12 cellular contexts compared by ENCODE assay signal in the genomic region with DNA sequence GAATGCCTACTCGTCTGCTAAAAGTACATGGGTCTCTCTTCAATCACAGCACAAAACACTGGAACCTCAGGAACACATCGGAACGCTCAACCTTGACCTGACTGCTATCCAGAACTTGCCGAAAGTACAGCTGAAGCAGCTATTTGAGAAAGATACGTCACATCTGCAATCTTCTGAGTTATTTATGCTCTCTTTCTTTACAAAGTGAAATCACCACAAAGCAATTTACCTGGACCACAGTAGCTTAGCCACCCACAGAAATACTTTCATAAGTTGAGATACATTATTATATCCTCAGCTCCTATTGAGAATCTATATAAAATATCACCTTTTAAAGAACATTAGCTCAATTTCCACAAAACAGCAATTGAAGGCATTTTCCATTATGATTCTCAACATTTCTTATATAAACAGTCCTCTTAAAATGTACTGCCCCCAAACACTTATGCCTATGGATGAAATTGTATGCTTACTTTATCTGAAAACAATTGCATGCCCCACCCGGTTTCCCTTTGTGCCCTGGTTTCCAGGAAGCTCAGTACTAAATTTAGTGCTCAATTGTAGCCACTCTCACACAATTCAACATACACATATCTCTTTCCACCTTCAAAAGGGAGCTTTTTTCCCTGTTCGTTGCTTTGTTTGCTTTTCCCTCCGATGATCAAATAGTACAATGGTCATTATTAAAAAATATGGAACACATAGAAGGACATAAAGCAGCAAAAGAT. TPM values are rescaled to one million over a fixed set of nuclear protein-coding genes. Genes with fewer than 3 reads are reported as not detected.
A peak's percentile ranks its signal among the peaks of the same experiment; 100 is the strongest.
DNase-seq lines count a peak whose midpoint lies in the region; ATAC-seq and TF ChIP-seq lines count a peak whose summit lies in the region.
"Had no signal": no experiment of that assay in that cellular context is flagged by ENCODE, and none has a peak within 500 bp of the region (broad histone marks: within the 10 kb centered on the region; RNA-seq: fewer than 3 reads in every experiment).

No MANE protein-coding gene starts in this region.

- H3K27me3 Mint-ChIP-seq in activated CD8-positive, alpha-beta T cell treated with anti-CD3 and anti-CD28 coated beads, Interleukin-2, amount 10 ng/mL, durations not matched to agents 7 days and 5 days (ENCODE audit: low read depth) = no peaks in the 10 kb centered on the region
- H3K27me3 Mint-ChIP-seq in activated CD8-positive, alpha-beta T cell treated with anti-CD3 and anti-CD28 coated beads for 36 hours = no peaks in the 10 kb centered on the region
- H3K27me3 Mint-ChIP-seq in T-helper 17 cell (no peaks in the 10 kb centered on the region), immature natural killer cell (ENCODE audit: low read depth in 3 of 3) (peaks cover 0 to 11% (median 6%) of the 10 kb centered on the region in 3 donors)

- H3K36me3 Mint-ChIP-seq in activated CD8-positive, alpha-beta T cell treated with anti-CD3 and anti-CD28 coated beads, Interleukin-2, amount 10 ng/mL, durations not matched to agents 7 days and 5 days (ENCODE audit: low read depth) = peaks cover 93% of the 10 kb centered on the region
- peaks cover 68% of the 10 kb centered on the region for H3K36me3 Mint-ChIP-seq in activated CD8-positive, alpha-beta T cell treated with anti-CD3 and anti-CD28 coated beads for 36 hours (ENCODE audit: low read depth)
- H3K36me3 Mint-ChIP-seq in T-helper 17 cell (ENCODE audit: low read depth) = peaks cover 18% of the 10 kb centered on the region
- H3K36me3 Mint-ChIP-seq in immature natural killer cell = peaks cover 32 to 55% (median 47%) of the 10 kb centered on the region in 3 donors

- H3K36me3 ChIP-seq in spleen = peaks cover 0 to 74% (median 46%) of the 10 kb centered on the region in 6 donors

- peak overlapping the region in 6 of 8 donors; percentile 61 to 78 (median 69) for H3K27ac ChIP-seq in spleen
- H3K27ac ChIP-seq: SK-N-MC, VCaP had no signal

- peak overlapping the region; percentile 77 for H3K27ac Mint-ChIP-seq in activated CD8-positive, alpha-beta T cell treated with anti-CD3 and anti-CD28 coated beads, Interleukin-2, amount 10 ng/mL, durations not matched to agents 7 days and 5 days
- H3K27ac Mint-ChIP-seq in activated CD8-positive, alpha-beta T cell treated with anti-CD3 and anti-CD28 coated beads for 36 hours = no peak overlapping the region
- peak overlapping the region; percentile 79 for H3K27ac Mint-ChIP-seq in T-helper 17 cell
- H3K27ac Mint-ChIP-seq in immature natural killer cell = peak overlapping the region; percentile 47 to 98 (median 82)

- H3K4me3 ChIP-seq in spleen = no peak overlapping the region
- H3K4me3 ChIP-seq: SK-N-MC had no signal

- POLR2A ChIA-PET in activated CD8-positive, alpha-beta T cell treated with anti-CD3 and anti-CD28 coated beads, Interleukin-2, amount 10 ng/mL, durations not matched to agents 7 days and 5 days (lab: Charles Lee) = interaction anchor here (1.1 to 1.6 kb wide), 2 partner anchors 28 to 30 kb away, joined by 4 to 6 read pairs; no protein-coding TSS in a partner anchor
- POLR2A ChIA-PET in activated CD8-positive, alpha-beta T cell treated with anti-CD3 and anti-CD28 coated beads for 36 hours (lab: Charles Lee) = interaction anchor here (0.8 to 1.6 kb wide), 2 partner anchors 11 to 98 kb away, joined by 3 to 5 read pairs; no protein-coding TSS in a partner anchor

- peak overlapping the region; percentile 54 for H3K4me3 Mint-ChIP-seq in activated CD8-positive, alpha-beta T cell treated with anti-CD3 and anti-CD28 coated beads, Interleukin-2, amount 10 ng/mL, durations not matched to agents 7 days and 5 days
- no peak overlapping the region for H3K4me3 Mint-ChIP-seq in activated CD8-positive, alpha-beta T cell treated with anti-CD3 and anti-CD28 coated beads for 36 hours
- H3K4me3 Mint-ChIP-seq in T-helper 17 cell = peak overlapping the region; percentile 34
- H3K4me3 Mint-ChIP-seq in immature natural killer cell = peak overlapping the region in 4 of 5 donors; percentile 24 to 70 (median 63)

- intact Hi-C loops in activated CD8-positive, alpha-beta T cell treated with anti-CD3 and anti-CD28 coated beads for 36 hours (cut with micrococcal nuclease) = no loop called here
- intact Hi-C loops in spleen (cut with DNase I; ENCODE audit: low total_unique reads) = no loop called here

- 64 to 78% (median 73%) methylated on average over 8 of the region's 8 CpGs for WGBS in spleen, 5 donors

- no peak for TF ChIP-seq CTCF in activated CD8-positive, alpha-beta T cell treated with anti-CD3 and anti-CD28 coated beads for 36 hours (IDR thresholded peaks at IDR 0.05)
- TF ChIP-seq CTCF in spleen (IDR thresholded peaks at IDR 0.05 in 8 of 11, conservative IDR thresholded peaks at IDR 0.05 in 3 of 11) = no peak

- TF ChIP-seq POLR2A in spleen (IDR thresholded peaks at IDR 0.05) = no peak

- no peaks in the 10 kb centered on the region for H3K27me3 ChIP-seq in spleen (replicated peaks in 1 of 7)

- ATAC-seq in activated CD8-positive, alpha-beta T cell treated with anti-CD3 and anti-CD28 coated beads, Interleukin-2, amount 10 ng/mL, durations not matched to agents 7 days and 5 days = no peak
- ATAC-seq in activated CD8-positive, alpha-beta T cell treated with anti-CD3 and anti-CD28 coated beads for 36 hours = no peak
- no peak for ATAC-seq in T-helper 17 cell
- no peak for ATAC-seq in HG02840 (IDR thresholded peaks at IDR 0.05; ENCODE audit: low FRiP score, unreplicated experiment)

- DNase-seq in activated CD8-positive, alpha-beta T cell treated with anti-CD3 and anti-CD28 coated beads, Interleukin-2, amount 10 ng/mL, durations not matched to agents 7 days and 5 days = no peak
- no peak for DNase-seq in activated CD8-positive, alpha-beta T cell treated with anti-CD3 and anti-CD28 coated beads for 36 hours
- no peak for DNase-seq in T-helper 17 cell
- no peak for DNase-seq in immature natural killer cell
- no peak for DNase-seq in spleen
- no peak for DNase-seq in NCI-H2107 (lab: John Stamatoyannopoulos, UW)
- no peak for DNase-seq in cerebellar nuclear complex (lab: John Stamatoyannopoulos, UW)
- DNase-seq: activated CD8-positive, alpha-beta memory T cell treated with anti-CD3 and anti-CD28 coated beads, Interleukin-2, amount 50 U/mL, for 4 hours; stimulated activated CD4-positive, alpha-beta T cell treated with anti-CD3 and anti-CD28 coated beads, Interleukin-1b, Interleukin-23, amount 100 ng/mL, for 48 hours had no signal

- peaks cover 86% of the 10 kb centered on the region for H3K4me1 Mint-ChIP-seq in activated CD8-positive, alpha-beta T cell treated with anti-CD3 and anti-CD28 coated beads, Interleukin-2, amount 10 ng/mL, durations not matched to agents 7 days and 5 days (ENCODE audit: low read depth)
- peaks cover 29% of the 10 kb centered on the region for H3K4me1 Mint-ChIP-seq in activated CD8-positive, alpha-beta T cell treated with anti-CD3 and anti-CD28 coated beads for 36 hours (ENCODE audit: low read depth)
- H3K4me1 Mint-ChIP-seq in T-helper 17 cell (peaks cover 51% of the 10 kb centered on the region), immature natural killer cell (peaks cover 90 to 96% of the 10 kb centered on the region in 2 donors)

- no peaks in the 10 kb centered on the region for H3K9me3 Mint-ChIP-seq in activated CD8-positive, alpha-beta T cell treated with anti-CD3 and anti-CD28 coated beads, Interleukin-2, amount 10 ng/mL, durations not matched to agents 7 days and 5 days (ENCODE audit: insufficient read depth)
- no peaks in the 10 kb centered on the region for H3K9me3 Mint-ChIP-seq in activated CD8-positive, alpha-beta T cell treated with anti-CD3 and anti-CD28 coated beads for 36 hours
- no peaks in the 10 kb centered on the region for H3K9me3 Mint-ChIP-seq in immature natural killer cell

- H3K9me3 ChIP-seq in T-helper 17 cell (ENCODE audit: control insufficient read depth, low read length, poor library complexity, severe bottlenecking) = no peaks in the 10 kb centered on the region
- no peaks in the 10 kb centered on the region for H3K9me3 ChIP-seq in spleen

- H3K4me1 ChIP-seq in spleen = peaks cover 0 to 52% (median 34%) of the 10 kb centered on the region in 6 donors

- CTCF ChIA-PET in activated CD8-positive, alpha-beta T cell treated with anti-CD3 and anti-CD28 coated beads, Interleukin-2, amount 10 ng/mL, durations not matched to agents 7 days and 5 days (lab: Charles Lee) = interaction anchor here (0.8 to 1.5 kb wide), 9 partner anchors 9 to 105 kb away, joined by 3 to 4 read pairs (median 3); no protein-coding TSS in a partner anchor
- CTCF ChIA-PET in activated CD8-positive, alpha-beta T cell treated with anti-CD3 and anti-CD28 coated beads for 36 hours (lab: Charles Lee) = interaction anchor here (0.8 to 1.5 kb wide), 3 partner anchors 16 to 30 kb away, joined by 3 read pairs; no protein-coding TSS in a partner anchor

RNA-seq across cellular contexts. Expression of gene HEG1, which starts 31.8 kb away (rescaled TPM):
- 10 to 100 TPM; 58.6 to 61.7 TPM for total RNA-seq in activated CD8-positive, alpha-beta T cell treated with anti-CD3 and anti-CD28 coated beads, Interleukin-2, amount 10 ng/mL, durations not matched to agents 7 days and 5 days
- total RNA-seq in activated CD8-positive, alpha-beta T cell treated with anti-CD3 and anti-CD28 coated beads for 36 hours = 10 to 100 TPM; 24.5 to 25.8 TPM
- 10 to 100 TPM; 20.5 to 30.6 TPM for total RNA-seq in T-helper 17 cell
- polyA plus RNA-seq in immature natural killer cell = 10 to 100 TPM in 1 of 3 donors, 1 to 10 TPM in 2; 2.1 to 12.1 (median 4.9) TPM
- 10 to 100 TPM; 52.1 to 87.9 (median 74.4) TPM for total RNA-seq in spleen
- polyA plus RNA-seq in spleen = 1 to 10 TPM; 3.1 to 6.3 (median 3.4) TPM
